ENCODE assay signal across 10 cellular contexts in genomic region chr2:29880084-29880483, GRCh38. TPM values are rescaled to one million over a fixed set of nuclear protein-coding genes. Genes with fewer than 3 reads are reported as not detected.
"Had no signal": no experiment of that assay in that cellular context is flagged by ENCODE, and none has a peak within 500 bp of the region (broad histone marks: within the 10 kb centered on the region; RNA-seq: fewer than 3 reads in every experiment).

No MANE protein-coding gene starts in this region.

- H3K27ac Mint-ChIP-seq: GM23338, H9, HFFc6 had no signal

- H3K9ac ChIP-seq: GM23248 had no signal

- H3K27ac ChIP-seq: GM23248 had no signal

- H3K4me3 Mint-ChIP-seq: GM23338, H9, HFFc6 had no signal

- H3K4me3 ChIP-seq: GM23248, GM23338, HAP-1 had no signal

- H3K36me3 ChIP-seq: HAP-1 had no signal

- H3K4me1 Mint-ChIP-seq: GM23338, H9 had no signal

- ATAC-seq: GM23338, HCT116 had no signal

- H3K4me2 ChIP-seq: GM23338 had no signal

- H3K4me1 ChIP-seq: HAP-1 had no signal

- DNase-seq: GM23248, GOT3, H7, H9, HCEC 1CT, HFFc6 had no signal

- H3K9me3 Mint-ChIP-seq: GM23338, H9 had no signal

- H2AFZ ChIP-seq: GM23248, GM23338 had no signal

- H3K9me3 ChIP-seq: HAP-1 had no signal

RNA-seq across cellular contexts. Expression of gene ALK, which starts 41.3 kb away (rescaled TPM):
- total RNA-seq: H4, H9, HFFc6 had no signal
- polyA plus RNA-seq: GM23338 had no signal
